Comparison of ENCODE assay signal across 25 cellular contexts in the genomic region with DNA sequence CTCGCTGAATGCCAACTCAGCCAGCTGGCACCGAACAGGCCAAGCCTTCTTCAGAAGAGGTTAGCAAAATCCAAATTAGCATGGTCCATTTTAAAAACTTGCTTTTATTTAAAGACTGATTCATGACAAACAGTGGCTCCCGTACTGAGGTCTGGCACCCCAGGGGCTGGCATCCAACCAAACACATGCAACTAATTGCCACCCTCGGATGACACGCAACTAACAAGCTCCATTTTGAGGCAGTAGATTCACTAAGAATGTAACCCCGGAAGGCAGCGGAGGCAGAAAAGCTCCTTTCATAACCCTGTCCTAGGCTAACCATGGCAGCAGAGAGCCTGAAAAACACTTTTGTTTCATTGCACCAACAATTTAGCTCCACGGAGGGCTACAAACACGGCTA.
A peak's percentile ranks its signal among the peaks of the same experiment; 100 is the strongest.
DNase-seq lines count a peak whose midpoint lies in the region; ATAC-seq lines count a peak whose summit lies in the region.
"Had no signal": no experiment of that assay in that cellular context is flagged by ENCODE, and none has a peak within 500 bp of the region (broad histone marks: within the 10 kb centered on the region; RNA-seq: fewer than 3 reads in every experiment).

No MANE protein-coding gene starts in this region.

- H3K27ac ChIP-seq in substantia nigra (ENCODE audit: low read depth, low read length, poor library complexity, severe bottlenecking), result no peak overlapping the region
- H3K27ac ChIP-seq: hepatocyte, HL-60, left lung, Peyer's patch, spleen had no signal

- DNase-seq in NCI-H446 (lab: John Stamatoyannopoulos, UW) (peak; percentile 31 to 60), astrocyte of the hippocampus (ENCODE audit: low read depth, low spot score) (peak; percentile 57), hypothalamus (lab: John Stamatoyannopoulos, UW) (peak in 40 of 51 donors; percentile 1 to 48 (median 22)), substantia nigra (lab: John Stamatoyannopoulos, UW) (peak in 34 of 49 donors; percentile 3 to 47 (median 22)), cerebellar nuclear complex (lab: John Stamatoyannopoulos, UW) (no peak)
- DNase-seq: activated CD4-positive, alpha-beta T cell treated with anti-CD3 and anti-CD28 coated beads, Interleukin-2, amount 10 ng/mL, durations not matched to agents 7 days and 5 days; activated T-cell treated with anti-CD3 and anti-CD28 coated beads, Interleukin-2, amount 50 U/mL, for 24 hours; CD4-positive, CD25-positive, alpha-beta regulatory T cell; effector memory CD8-positive, alpha-beta T cell; Karpas-422; left lung; MV-4-11; naive thymus-derived CD4-positive, alpha-beta T cell; NCI-H146; NCI-H524; Peyer's patch; right cardiac atrium; spleen; T1000 had no signal

- ATAC-seq in GM21825 (IDR thresholded peaks at IDR 0.05; ENCODE audit: unreplicated experiment) (no peak), HG03521 (IDR thresholded peaks at IDR 0.05; ENCODE audit: unreplicated experiment) (no peak)
- ATAC-seq: effector memory CD8-positive, alpha-beta T cell; GM23338; left lung; naive thymus-derived CD4-positive, alpha-beta T cell; right cardiac atrium; WTC11 had no signal

Comparison
In these comparisons a context has a peak if more than half of its experiments do, and no peak if none do; other contexts are left out.
1. DNase-seq: peak in NCI-H446 (2 of 2), astrocyte of the hippocampus (single experiment), hypothalamus (40 of 51) and substantia nigra (34 of 49); none in cerebellar nuclear complex (0 of 2).